ENCODE assay signal across 16 cellular contexts in genomic region chr19:38425222-38425809, GRCh38. TPM values are rescaled to one million over a fixed set of nuclear protein-coding genes. Genes with fewer than 3 reads are reported as not detected.
DNase-seq lines count a peak whose midpoint lies in the region; ATAC-seq and TF ChIP-seq lines count a peak whose summit lies in the region.
"Had no signal": no experiment of that assay in that cellular context is flagged by ENCODE, and none has a peak within 500 bp of the region (broad histone marks: within the 10 kb centered on the region; RNA-seq: fewer than 3 reads in every experiment).

No MANE protein-coding gene starts in this region.

- peaks cover 16% of the 10 kb centered on the region for H3K4me1 Mint-ChIP-seq in T-helper 17 cell

- H3K27me3 ChIP-seq in esophagus squamous epithelium (peaks cover 0 to 51% (median 0%) of the 10 kb centered on the region in 4 donors), sigmoid colon (peaks cover 0 to 37% (median 8%) of the 10 kb centered on the region in 3 donors)
- H3K27me3 ChIP-seq: adrenal gland had no signal

- WGBS in esophagus squamous epithelium, 2 donors, result 79 to 85% methylated on average over 3 of the region's 7 CpGs
- 71 to 76% methylated on average over 7 of the region's 7 CpGs for WGBS in sigmoid colon, 2 donors

- DNase-seq in NOMO-1 treated with DMSO at 0.1 percent for 48 hours (lab: John Stamatoyannopoulos, UW; ENCODE audit: unreplicated experiment), result peak; percentile 4
- no peak for DNase-seq in NOMO-1 treated with dmso at 0.1 percent for 144 hours (lab: John Stamatoyannopoulos, UW; ENCODE audit: unreplicated experiment)
- no peak for DNase-seq in T-helper 17 cell
- no peak for DNase-seq in esophagus squamous epithelium (lab: John Stamatoyannopoulos, UW)
- DNase-seq in sigmoid colon, result no peak
- no peak for DNase-seq in stimulated activated CD4-positive, alpha-beta T cell treated with anti-CD3 and anti-CD28 coated beads, Interleukin-4, amount 100 ng/mL, for 1 hour
- DNase-seq in cerebellar nuclear complex (lab: John Stamatoyannopoulos, UW), result no peak
- DNase-seq: activated CD4-positive, alpha-beta T cell treated with anti-CD3 and anti-CD28 coated beads, Interleukin-2, amount 50 U/mL, for 4 hours; Karpas-422 had no signal

- H3K4me3 ChIP-seq in esophagus squamous epithelium (peak overlapping the region in 3 of 4 donors; percentile 21 to 54 (median 28)), sigmoid colon (peak overlapping the region in 3 of 4 donors; percentile 16 to 35 (median 28))

- H3K27ac Mint-ChIP-seq in T-helper 17 cell, result no peak overlapping the region

- no peaks in the 10 kb centered on the region for H3K9me3 ChIP-seq in T-helper 17 cell (ENCODE audit: control insufficient read depth, low read length, poor library complexity, severe bottlenecking)
- H3K9me3 ChIP-seq in esophagus squamous epithelium, result no peaks in the 10 kb centered on the region
- H3K9me3 ChIP-seq in sigmoid colon, result no peaks in the 10 kb centered on the region
- H3K9me3 ChIP-seq: adrenal gland had no signal

- intact Hi-C loops in esophagus squamous epithelium (cut with DNase I) (no loop called here), sigmoid colon (cut with DNase I) (no loop called here)

- H3K36me3 Mint-ChIP-seq in T-helper 17 cell (ENCODE audit: low read depth), result no peaks in the 10 kb centered on the region

- H3K27ac ChIP-seq in esophagus squamous epithelium (peak overlapping the region in 2 of 4 donors; percentile 1 to 5), sigmoid colon (no peak overlapping the region)
- H3K27ac ChIP-seq: 22Rv1, adrenal gland, parathyroid adenoma had no signal

- peaks cover 10% of the 10 kb centered on the region for H3K27me3 Mint-ChIP-seq in T-helper 17 cell

- TF ChIP-seq POLR2A in esophagus squamous epithelium (IDR thresholded peaks at IDR 0.05) (no peak), sigmoid colon (IDR thresholded peaks at IDR 0.05) (no peak)

- no peak for TF ChIP-seq CTCF in esophagus squamous epithelium (IDR thresholded peaks at IDR 0.05)
- no peak for TF ChIP-seq CTCF in sigmoid colon (IDR thresholded peaks at IDR 0.05)

- H3K4me1 ChIP-seq in esophagus squamous epithelium, result no peaks in the 10 kb centered on the region
- no peaks in the 10 kb centered on the region for H3K4me1 ChIP-seq in sigmoid colon
- H3K4me1 ChIP-seq: adrenal gland, parathyroid adenoma had no signal

- peak overlapping the region; percentile 70 for H3K4me3 Mint-ChIP-seq in T-helper 17 cell

- no peak for TF ChIP-seq EP300 in sigmoid colon (IDR thresholded peaks at IDR 0.05)

- H3K36me3 ChIP-seq in esophagus squamous epithelium (no peaks in the 10 kb centered on the region), sigmoid colon (no peaks in the 10 kb centered on the region)
- H3K36me3 ChIP-seq: adrenal gland had no signal

- ATAC-seq in T-helper 17 cell, result no peak
- ATAC-seq in GM18858 (IDR thresholded peaks at IDR 0.05; ENCODE audit: unreplicated experiment), result no peak
- ATAC-seq: left colon, SK-N-SH treated with all-trans-retinoic acid at 6 μM for 48 hours had no signal

RNA-seq across cellular contexts. Expression of gene RASGRP4, which starts 0.7 kb away (rescaled TPM):
- total RNA-seq in T-helper 17 cell, result 1 to 10 TPM; 1.6 to 2.8 TPM
- 1 to 10 TPM in 1 of 4 donors, under 1 TPM in 2, not detected in 1; 0.35 to 4.2 (median 0.64) TPM for total RNA-seq in esophagus squamous epithelium
- total RNA-seq in sigmoid colon, result 1 to 10 TPM; 2.5 to 3.6 (median 3.2) TPM
- 1 to 10 TPM in 1 of 3 donors, under 1 TPM in 2; 0.69 to 3.6 (median 0.90) TPM for polyA plus RNA-seq in sigmoid colon
- total RNA-seq: glomerular endothelial cell had no signal

RNA-seq across cellular contexts. Expression of gene RYR1, which starts 8.2 kb away (rescaled TPM):
- total RNA-seq in T-helper 17 cell, result 1 to 10 TPM; 1.3 to 3.1 TPM
- 10 to 100 TPM; 11.2 to 18.3 (median 13.8) TPM for total RNA-seq in esophagus squamous epithelium
- 1 to 10 TPM in 3 of 4 donors, under 1 TPM in 1; 0.71 to 4.1 (median 2.0) TPM for total RNA-seq in sigmoid colon
- under 1 TPM; under 0.01 to 0.85 (median under 0.01) TPM for polyA plus RNA-seq in sigmoid colon

RNA-seq across cellular contexts. Expression of gene FAM98C, which starts 22.4 kb away (rescaled TPM):
- total RNA-seq in T-helper 17 cell (10 to 100 TPM; 29.2 to 31.9 TPM), esophagus squamous epithelium (10 to 100 TPM; 14.4 to 40.0 (median 21.2) TPM), sigmoid colon (10 to 100 TPM; 17.2 to 27.2 (median 18.6) TPM)
- 10 to 100 TPM; 26.1 to 30.0 (median 27.0) TPM for polyA plus RNA-seq in sigmoid colon

RNA-seq across cellular contexts. Expression of gene SPRED3, which starts 36.8 kb away (rescaled TPM):
- total RNA-seq in T-helper 17 cell (1 to 10 TPM; 1.6 to 2.2 TPM), esophagus squamous epithelium (under 1 TPM in 3 of 4 donors, not detected in 1; 0.15 to 0.38 (median 0.35) TPM), sigmoid colon (1 to 10 TPM in 1 of 4 donors, under 1 TPM in 2, not detected in 1; 0.27 to 1.5 (median 0.36) TPM)
- polyA plus RNA-seq in sigmoid colon, result under 1 TPM in 2 of 3 donors, not detected in 1; under 0.01 to 0.47 TPM

RNA-seq across cellular contexts. Expression of gene GGN, which starts 37.5 kb away (rescaled TPM):
- total RNA-seq in T-helper 17 cell (not detected), esophagus squamous epithelium (under 1 TPM in 1 of 4 donors, not detected in 3; 0.15 TPM), sigmoid colon (not detected)
- under 1 TPM in 1 of 3 donors, not detected in 2; 0.28 TPM for polyA plus RNA-seq in sigmoid colon
